Comparison of ENCODE assay signal across 2 cellular contexts in the genomic region with DNA sequence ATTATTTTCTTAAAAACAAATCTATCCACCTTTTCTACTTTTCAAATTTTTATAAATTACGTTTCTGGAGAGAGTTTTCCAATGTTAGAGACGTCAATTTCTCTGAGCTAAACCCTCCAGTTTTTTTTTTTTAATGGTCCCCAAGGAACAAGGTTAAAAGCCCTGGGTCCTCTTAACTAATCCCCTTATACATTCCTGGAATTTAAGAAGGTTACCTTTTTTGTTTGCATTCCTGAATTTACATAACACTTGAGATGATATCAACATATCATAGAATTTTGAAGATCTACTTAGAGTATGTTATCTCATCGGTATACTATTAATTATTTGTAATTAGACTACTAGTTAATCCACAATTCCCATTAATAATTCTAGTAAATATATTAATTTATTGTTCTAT.
TF ChIP-seq lines count a peak whose summit lies in the region.

No MANE protein-coding gene starts in this region.

TF ChIP-seq in GM23338, 12 proteins besides CTCF, POLR2A, EP300 and RAD21 (continued from another document and continues in another):
- TF ChIP-seq REST (IDR thresholded peaks at IDR 0.05; ENCODE audit: unreplicated experiment): no peak
- no peak for TF ChIP-seq EZH2phosphoT487 (IDR thresholded peaks at IDR 0.05; ENCODE audit: unreplicated experiment)
- no peak for TF ChIP-seq CREB1 (CRISPR knock-in tag; IDR thresholded peaks at IDR 0.05; ENCODE audit: low read depth)
- TF ChIP-seq ZNF331 (CRISPR knock-in tag; IDR thresholded peaks at IDR 0.05; ENCODE audit: low read depth): no peak
- TF ChIP-seq JUNB (IDR thresholded peaks at IDR 0.05; ENCODE audit: unreplicated experiment): no peak
- TF ChIP-seq EZH2 (IDR thresholded peaks at IDR 0.05; ENCODE audit: low read depth, unreplicated experiment): no peak
- no peak for TF ChIP-seq POLR2AphosphoS5 (IDR thresholded peaks at IDR 0.05; ENCODE audit: low read depth)
- TF ChIP-seq NANOG (IDR thresholded peaks at IDR 0.05; ENCODE audit: borderline replicate concordance): no peak
- TF ChIP-seq, protein P1, sequence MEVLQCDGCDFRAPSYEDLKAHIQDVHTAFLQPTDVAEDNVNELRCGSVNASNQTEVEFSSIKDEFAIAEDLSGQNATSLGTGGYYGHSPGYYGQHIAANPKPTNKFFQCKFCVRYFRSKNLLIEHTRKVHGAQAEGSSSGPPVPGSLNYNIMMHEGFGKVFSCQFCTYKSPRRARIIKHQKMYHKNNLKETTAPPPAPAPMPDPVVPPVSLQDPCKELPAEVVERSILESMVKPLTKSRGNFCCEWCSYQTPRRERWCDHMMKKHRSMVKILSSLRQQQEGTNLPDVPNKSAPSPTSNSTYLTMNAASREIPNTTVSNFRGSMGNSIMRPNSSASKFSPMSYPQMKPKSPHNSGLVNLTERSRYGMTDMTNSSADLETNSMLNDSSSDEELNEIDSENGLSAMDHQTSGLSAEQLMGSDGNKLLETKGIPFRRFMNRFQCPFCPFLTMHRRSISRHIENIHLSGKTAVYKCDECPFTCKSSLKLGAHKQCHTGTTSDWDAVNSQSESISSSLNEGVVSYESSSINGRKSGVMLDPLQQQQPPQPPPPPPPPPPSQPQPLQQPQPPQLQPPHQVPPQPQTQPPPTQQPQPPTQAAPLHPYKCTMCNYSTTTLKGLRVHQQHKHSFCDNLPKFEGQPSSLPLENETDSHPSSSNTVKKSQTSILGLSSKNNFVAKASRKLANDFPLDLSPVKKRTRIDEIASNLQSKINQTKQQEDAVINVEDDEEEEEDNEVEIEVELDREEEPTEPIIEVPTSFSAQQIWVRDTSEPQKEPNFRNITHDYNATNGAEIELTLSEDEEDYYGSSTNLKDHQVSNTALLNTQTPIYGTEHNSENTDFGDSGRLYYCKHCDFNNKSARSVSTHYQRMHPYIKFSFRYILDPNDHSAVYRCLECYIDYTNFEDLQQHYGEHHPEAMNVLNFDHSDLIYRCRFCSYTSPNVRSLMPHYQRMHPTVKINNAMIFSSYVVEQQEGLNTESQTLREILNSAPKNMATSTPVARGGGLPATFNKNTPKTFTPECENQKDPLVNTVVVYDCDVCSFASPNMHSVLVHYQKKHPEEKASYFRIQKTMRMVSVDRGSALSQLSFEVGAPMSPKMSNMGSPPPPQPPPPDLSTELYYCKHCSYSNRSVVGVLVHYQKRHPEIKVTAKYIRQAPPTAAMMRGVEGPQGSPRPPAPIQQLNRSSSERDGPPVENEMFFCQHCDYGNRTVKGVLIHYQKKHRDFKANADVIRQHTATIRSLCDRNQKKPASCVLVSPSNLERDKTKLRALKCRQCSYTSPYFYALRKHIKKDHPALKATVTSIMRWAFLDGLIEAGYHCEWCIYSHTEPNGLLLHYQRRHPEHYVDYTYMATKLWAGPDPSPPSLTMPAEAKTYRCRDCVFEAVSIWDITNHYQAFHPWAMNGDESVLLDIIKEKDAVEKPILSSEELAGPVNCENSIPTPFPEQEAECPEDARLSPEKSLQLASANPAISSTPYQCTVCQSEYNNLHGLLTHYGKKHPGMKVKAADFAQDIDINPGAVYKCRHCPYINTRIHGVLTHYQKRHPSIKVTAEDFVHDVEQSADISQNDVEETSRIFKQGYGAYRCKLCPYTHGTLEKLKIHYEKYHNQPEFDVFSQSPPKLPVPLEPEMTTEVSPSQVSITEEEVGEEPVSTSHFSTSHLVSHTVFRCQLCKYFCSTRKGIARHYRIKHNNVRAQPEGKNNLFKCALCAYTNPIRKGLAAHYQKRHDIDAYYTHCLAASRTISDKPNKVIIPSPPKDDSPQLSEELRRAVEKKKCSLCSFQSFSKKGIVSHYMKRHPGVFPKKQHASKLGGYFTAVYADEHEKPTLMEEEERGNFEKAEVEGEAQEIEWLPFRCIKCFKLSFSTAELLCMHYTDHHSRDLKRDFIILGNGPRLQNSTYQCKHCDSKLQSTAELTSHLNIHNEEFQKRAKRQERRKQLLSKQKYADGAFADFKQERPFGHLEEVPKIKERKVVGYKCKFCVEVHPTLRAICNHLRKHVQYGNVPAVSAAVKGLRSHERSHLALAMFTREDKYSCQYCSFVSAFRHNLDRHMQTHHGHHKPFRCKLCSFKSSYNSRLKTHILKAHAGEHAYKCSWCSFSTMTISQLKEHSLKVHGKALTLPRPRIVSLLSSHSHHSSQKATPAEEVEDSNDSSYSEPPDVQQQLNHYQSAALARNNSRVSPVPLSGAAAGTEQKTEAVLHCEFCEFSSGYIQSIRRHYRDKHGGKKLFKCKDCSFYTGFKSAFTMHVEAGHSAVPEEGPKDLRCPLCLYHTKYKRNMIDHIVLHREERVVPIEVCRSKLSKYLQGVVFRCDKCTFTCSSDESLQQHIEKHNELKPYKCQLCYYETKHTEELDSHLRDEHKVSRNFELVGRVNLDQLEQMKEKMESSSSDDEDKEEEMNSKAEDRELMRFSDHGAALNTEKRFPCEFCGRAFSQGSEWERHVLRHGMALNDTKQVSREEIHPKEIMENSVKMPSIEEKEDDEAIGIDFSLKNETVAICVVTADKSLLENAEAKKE (CRISPR knock-in tag; IDR thresholded peaks at IDR 0.05): no peak
- TF ChIP-seq, protein P2, sequence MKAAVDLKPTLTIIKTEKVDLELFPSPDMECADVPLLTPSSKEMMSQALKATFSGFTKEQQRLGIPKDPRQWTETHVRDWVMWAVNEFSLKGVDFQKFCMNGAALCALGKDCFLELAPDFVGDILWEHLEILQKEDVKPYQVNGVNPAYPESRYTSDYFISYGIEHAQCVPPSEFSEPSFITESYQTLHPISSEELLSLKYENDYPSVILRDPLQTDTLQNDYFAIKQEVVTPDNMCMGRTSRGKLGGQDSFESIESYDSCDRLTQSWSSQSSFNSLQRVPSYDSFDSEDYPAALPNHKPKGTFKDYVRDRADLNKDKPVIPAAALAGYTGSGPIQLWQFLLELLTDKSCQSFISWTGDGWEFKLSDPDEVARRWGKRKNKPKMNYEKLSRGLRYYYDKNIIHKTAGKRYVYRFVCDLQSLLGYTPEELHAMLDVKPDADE (IDR thresholded peaks at IDR 0.05): no peak

TF ChIP-seq in WTC11, 78 proteins besides CTCF, POLR2A, EP300 and RAD21 (continued from another document):
- TF ChIP-seq AR (CRISPR knock-in tag; IDR thresholded peaks at IDR 0.05): no peak
- no peak for TF ChIP-seq KAT7 (CRISPR knock-in tag; IDR thresholded peaks at IDR 0.05; ENCODE audit: borderline replicate concordance)
- TF ChIP-seq, protein P3, sequence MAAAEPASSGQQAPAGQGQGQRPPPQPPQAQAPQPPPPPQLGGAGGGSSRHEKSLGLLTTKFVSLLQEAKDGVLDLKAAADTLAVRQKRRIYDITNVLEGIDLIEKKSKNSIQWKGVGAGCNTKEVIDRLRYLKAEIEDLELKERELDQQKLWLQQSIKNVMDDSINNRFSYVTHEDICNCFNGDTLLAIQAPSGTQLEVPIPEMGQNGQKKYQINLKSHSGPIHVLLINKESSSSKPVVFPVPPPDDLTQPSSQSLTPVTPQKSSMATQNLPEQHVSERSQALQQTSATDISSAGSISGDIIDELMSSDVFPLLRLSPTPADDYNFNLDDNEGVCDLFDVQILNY (CRISPR knock-in tag; IDR thresholded peaks at IDR 0.05): no peak
- no peak for TF ChIP-seq USF1 (CRISPR knock-in tag; IDR thresholded peaks at IDR 0.05)
- TF ChIP-seq NR2C2 (CRISPR knock-in tag; IDR thresholded peaks at IDR 0.05): no peak
- no peak for TF ChIP-seq E2F4 (CRISPR knock-in tag; IDR thresholded peaks at IDR 0.05; ENCODE audit: borderline replicate concordance, low read depth)
- no peak for TF ChIP-seq IRF2 (CRISPR knock-in tag; IDR thresholded peaks at IDR 0.05; ENCODE audit: borderline replicate concordance, low read depth)
- TF ChIP-seq, protein P4, sequence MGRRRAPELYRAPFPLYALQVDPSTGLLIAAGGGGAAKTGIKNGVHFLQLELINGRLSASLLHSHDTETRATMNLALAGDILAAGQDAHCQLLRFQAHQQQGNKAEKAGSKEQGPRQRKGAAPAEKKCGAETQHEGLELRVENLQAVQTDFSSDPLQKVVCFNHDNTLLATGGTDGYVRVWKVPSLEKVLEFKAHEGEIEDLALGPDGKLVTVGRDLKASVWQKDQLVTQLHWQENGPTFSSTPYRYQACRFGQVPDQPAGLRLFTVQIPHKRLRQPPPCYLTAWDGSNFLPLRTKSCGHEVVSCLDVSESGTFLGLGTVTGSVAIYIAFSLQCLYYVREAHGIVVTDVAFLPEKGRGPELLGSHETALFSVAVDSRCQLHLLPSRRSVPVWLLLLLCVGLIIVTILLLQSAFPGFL (CRISPR knock-in tag; IDR thresholded peaks at IDR 0.05; ENCODE audit: borderline replicate concordance): no peak
- no peak for TF ChIP-seq PRDM15 (CRISPR knock-in tag; IDR thresholded peaks at IDR 0.05)
TF ChIP-seq in WTC11: peak in this region for 0.
